36 cellular contexts compared by ENCODE assay signal in the genomic region with DNA sequence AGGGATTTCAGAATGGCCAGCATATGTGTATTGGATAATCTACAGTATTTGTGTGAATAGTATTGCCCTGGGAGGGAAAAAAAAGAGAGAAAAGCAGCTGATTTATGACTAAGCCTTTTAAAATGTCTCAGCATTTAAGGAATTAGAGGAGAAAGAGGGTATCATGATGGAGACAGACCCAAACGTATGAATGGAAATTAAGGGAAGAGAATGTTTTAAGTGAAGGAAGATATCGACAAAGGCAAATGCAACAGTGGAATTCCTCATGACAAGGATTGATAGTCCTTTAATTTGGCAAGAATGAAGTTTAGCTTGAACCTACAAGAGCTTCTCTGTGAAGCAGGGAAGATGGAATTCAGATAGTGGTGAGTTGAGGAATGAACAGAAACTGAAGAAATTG.
"Had no signal": no experiment of that assay in that cellular context is flagged by ENCODE, and none has a peak within 500 bp of the region (broad histone marks: within the 10 kb centered on the region; RNA-seq: fewer than 3 reads in every experiment).

No MANE protein-coding gene starts in this region.

- H3K9me3 Mint-ChIP-seq: T-helper 1 cell treated with Interleukin-12 subunit alpha and Interleukin-12 subunit beta and Interleukin-4 antibody, amounts not matched to agents 30 μg/mL and 1 μg/mL, for 36 hours had no signal

- ATAC-seq: activated CD8-positive, alpha-beta memory T cell treated with anti-CD3 and anti-CD28 coated beads, Interleukin-2, amount 10 ng/mL, durations not matched to agents 7 days and 5 days; activated CD8-positive, alpha-beta T cell treated with anti-CD3 and anti-CD28 coated beads, Interleukin-2, amount 10 ng/mL, durations not matched to agents 7 days and 5 days; activated naive CD8-positive, alpha-beta T cell treated with anti-CD3 and anti-CD28 coated beads, Interleukin-2, amount 50 U/mL, for 24 hours had no signal

- H3K27ac Mint-ChIP-seq: activated B cell treated with CpG ODN at 0.5 μM for 24 hours; activated CD4-positive, alpha-beta memory T cell treated with anti-CD3 and anti-CD28 coated beads, Interleukin-2, amount 10 ng/mL, durations not matched to agents 7 days and 5 days; activated CD4-positive, alpha-beta T cell treated with anti-CD3 and anti-CD28 coated beads, Interleukin-2, amount 10 ng/mL, durations not matched to agents 7 days and 5 days; activated CD8-positive, alpha-beta memory T cell treated with anti-CD3 and anti-CD28 coated beads, Interleukin-2, amount 10 ng/mL, durations not matched to agents 7 days and 5 days; activated CD8-positive, alpha-beta T cell treated with anti-CD3 and anti-CD28 coated beads, Interleukin-2, amount 10 ng/mL, durations not matched to agents 7 days and 5 days; activated naive CD4-positive, alpha-beta T cell treated with anti-CD3 and anti-CD28 coated beads, Interleukin-2, amount 10 ng/mL, durations not matched to agents 7 days and 5 days; activated naive CD4-positive, alpha-beta T cell treated with anti-CD3 and anti-CD28 coated beads, Interleukin-2, amount 50 U/mL, for 24 hours; activated naive CD8-positive, alpha-beta T cell; activated naive CD8-positive, alpha-beta T cell treated with anti-CD3 and anti-CD28 coated beads, Interleukin-2, amount 10 ng/mL, durations not matched to agents 7 days and 5 days; activated naive CD8-positive, alpha-beta T cell treated with anti-CD3 and anti-CD28 coated beads, Interleukin-2, amount 50 U/mL, for 24 hours; activated T-cell treated with anti-CD3 and anti-CD28 coated beads, Interleukin-2, amount 50 U/mL, for 24 hours; activated T-helper 2 cell treated with anti-CD3 and anti-CD28 coated beads, Interferon-gamma antibody, Interleukin-2, Interleukin-4, amounts not matched to agents 10 μg/mL and 5 μg/mL and 100 μg/mL, durations not matched to agents 14 hours and 24 hours and 36 hours; brain; T-helper 1 cell treated with Interleukin-12 subunit alpha and Interleukin-12 subunit beta and Interleukin-4 antibody, amounts not matched to agents 30 μg/mL and 1 μg/mL, for 36 hours; T-helper 2 cell treated with Interferon-gamma antibody and Interleukin-4, amounts not matched to agents 5 μg/mL and 100 μg/mL, for 36 hours had no signal

- H3K4me3 ChIP-seq: ascending aorta, cardiac muscle cell had no signal

- H3K4me1 Mint-ChIP-seq: activated B cell treated with CpG ODN at 0.5 μM for 24 hours; activated CD4-positive, alpha-beta memory T cell treated with anti-CD3 and anti-CD28 coated beads, Interleukin-2, amount 10 ng/mL, durations not matched to agents 7 days and 5 days; activated CD4-positive, alpha-beta T cell treated with anti-CD3 and anti-CD28 coated beads, Interleukin-2, amount 10 ng/mL, durations not matched to agents 7 days and 5 days; activated CD8-positive, alpha-beta memory T cell treated with anti-CD3 and anti-CD28 coated beads, Interleukin-2, amount 10 ng/mL, durations not matched to agents 7 days and 5 days; activated naive CD4-positive, alpha-beta T cell treated with anti-CD3 and anti-CD28 coated beads, Interleukin-2, amount 10 ng/mL, durations not matched to agents 7 days and 5 days; activated naive CD4-positive, alpha-beta T cell treated with anti-CD3 and anti-CD28 coated beads, Interleukin-2, amount 50 U/mL, for 24 hours; activated naive CD8-positive, alpha-beta T cell treated with anti-CD3 and anti-CD28 coated beads, Interleukin-2, amount 10 ng/mL, durations not matched to agents 7 days and 5 days; activated naive CD8-positive, alpha-beta T cell treated with anti-CD3 and anti-CD28 coated beads, Interleukin-2, amount 50 U/mL, for 24 hours; brain; central memory CD8-positive, alpha-beta T cell had no signal

- H3K27me3 ChIP-seq: ascending aorta, cardiac muscle cell had no signal

- FAIRE-seq: bronchial epithelial cell, TTC549 had no signal

- H3K27me3 Mint-ChIP-seq: activated B cell treated with CpG ODN at 0.5 μM for 24 hours; activated CD4-positive, alpha-beta memory T cell treated with anti-CD3 and anti-CD28 coated beads, Interleukin-2, amount 10 ng/mL, durations not matched to agents 7 days and 5 days; activated CD4-positive, alpha-beta T cell treated with anti-CD3 and anti-CD28 coated beads, Interleukin-2, amount 10 ng/mL, durations not matched to agents 7 days and 5 days; activated CD8-positive, alpha-beta memory T cell treated with anti-CD3 and anti-CD28 coated beads, Interleukin-2, amount 10 ng/mL, durations not matched to agents 7 days and 5 days; activated naive CD4-positive, alpha-beta T cell treated with anti-CD3 and anti-CD28 coated beads, Interleukin-2, amount 10 ng/mL, durations not matched to agents 7 days and 5 days; activated naive CD4-positive, alpha-beta T cell treated with anti-CD3 and anti-CD28 coated beads, Interleukin-2, amount 50 U/mL, for 24 hours; activated naive CD8-positive, alpha-beta T cell; activated naive CD8-positive, alpha-beta T cell treated with anti-CD3 and anti-CD28 coated beads, Interleukin-2, amount 10 ng/mL, durations not matched to agents 7 days and 5 days; activated naive CD8-positive, alpha-beta T cell treated with anti-CD3 and anti-CD28 coated beads, Interleukin-2, amount 50 U/mL, for 24 hours; activated T-cell treated with anti-CD3 and anti-CD28 coated beads, Interleukin-2, amount 50 U/mL, for 24 hours; brain; central memory CD8-positive, alpha-beta T cell had no signal

- H3K27ac ChIP-seq: ascending aorta, cardiac muscle cell, VCaP had no signal

- H3K36me3 ChIP-seq: ascending aorta, cardiac muscle cell had no signal

- H3K4me1 ChIP-seq: ascending aorta had no signal

- H3K36me3 Mint-ChIP-seq: activated CD8-positive, alpha-beta memory T cell treated with anti-CD3 and anti-CD28 coated beads, Interleukin-2, amount 10 ng/mL, durations not matched to agents 7 days and 5 days; activated naive CD4-positive, alpha-beta T cell treated with anti-CD3 and anti-CD28 coated beads, Interleukin-2, amount 10 ng/mL, durations not matched to agents 7 days and 5 days; activated naive CD4-positive, alpha-beta T cell treated with anti-CD3 and anti-CD28 coated beads, Interleukin-2, amount 50 U/mL, for 24 hours; activated naive CD8-positive, alpha-beta T cell; activated naive CD8-positive, alpha-beta T cell treated with anti-CD3 and anti-CD28 coated beads, Interleukin-2, amount 10 ng/mL, durations not matched to agents 7 days and 5 days had no signal

- H3K9me3 ChIP-seq: ascending aorta had no signal

- H3K4me3 Mint-ChIP-seq: activated B cell treated with CpG ODN at 0.5 μM for 24 hours; activated CD4-positive, alpha-beta memory T cell treated with anti-CD3 and anti-CD28 coated beads, Interleukin-2, amount 10 ng/mL, durations not matched to agents 7 days and 5 days; activated CD4-positive, alpha-beta T cell treated with anti-CD3 and anti-CD28 coated beads, Interleukin-2, amount 10 ng/mL, durations not matched to agents 7 days and 5 days; activated CD8-positive, alpha-beta memory T cell treated with anti-CD3 and anti-CD28 coated beads, Interleukin-2, amount 10 ng/mL, durations not matched to agents 7 days and 5 days; activated CD8-positive, alpha-beta T cell treated with anti-CD3 and anti-CD28 coated beads, Interleukin-2, amount 10 ng/mL, durations not matched to agents 7 days and 5 days; activated naive CD4-positive, alpha-beta T cell treated with anti-CD3 and anti-CD28 coated beads, Interleukin-2, amount 10 ng/mL, durations not matched to agents 7 days and 5 days; activated naive CD4-positive, alpha-beta T cell treated with anti-CD3 and anti-CD28 coated beads, Interleukin-2, amount 50 U/mL, for 24 hours; activated naive CD8-positive, alpha-beta T cell; activated naive CD8-positive, alpha-beta T cell treated with anti-CD3 and anti-CD28 coated beads, Interleukin-2, amount 10 ng/mL, durations not matched to agents 7 days and 5 days; activated naive CD8-positive, alpha-beta T cell treated with anti-CD3 and anti-CD28 coated beads, Interleukin-2, amount 50 U/mL, for 24 hours; activated T-cell treated with anti-CD3 and anti-CD28 coated beads, Interleukin-2, amount 50 U/mL, for 24 hours; brain; central memory CD8-positive, alpha-beta T cell; T-helper 1 cell treated with Interleukin-12 subunit alpha and Interleukin-12 subunit beta and Interleukin-4 antibody, amounts not matched to agents 30 μg/mL and 1 μg/mL, for 36 hours; T-helper 2 cell treated with Interferon-gamma antibody and Interleukin-4, amounts not matched to agents 5 μg/mL and 100 μg/mL, for 36 hours had no signal

- DNase-seq: activated B cell treated with CpG ODN at 0.5 μM for 24 hours; activated CD4-positive, alpha-beta memory T cell treated with anti-CD3 and anti-CD28 coated beads, Interleukin-2, amount 10 ng/mL, durations not matched to agents 7 days and 5 days; activated CD4-positive, alpha-beta T cell treated with anti-CD3 and anti-CD28 coated beads for 4 hours; activated CD4-positive, alpha-beta T cell treated with anti-CD3 and anti-CD28 coated beads, Interleukin-2, amount 10 ng/mL, durations not matched to agents 7 days and 5 days; activated CD4-positive, alpha-beta T cell treated with anti-CD3 and anti-CD28 coated beads, Interleukin-2, amount 50 U/mL, for 48 hours; activated CD4-positive, CD25-positive, alpha-beta regulatory T cell treated with anti-CD3 and anti-CD28 coated beads, Interleukin-2, amount 50 U/mL, for 72 hours; activated CD8-positive, alpha-beta memory T cell treated with anti-CD3 and anti-CD28 coated beads for 24 hours; activated CD8-positive, alpha-beta memory T cell treated with anti-CD3 and anti-CD28 coated beads, Interleukin-2, amount 10 ng/mL, durations not matched to agents 7 days and 5 days; activated CD8-positive, alpha-beta memory T cell treated with anti-CD3 and anti-CD28 coated beads, Interleukin-2, amount 50 U/mL, for 48 hours; activated CD8-positive, alpha-beta T cell treated with anti-CD3 and anti-CD28 coated beads, Interleukin-2, amount 10 ng/mL, durations not matched to agents 7 days and 5 days; activated effector memory CD4-positive, alpha-beta T cell treated with Interleukin-2 at 50 U/mL for 16 hours; activated gamma-delta T cell; activated naive CD4-positive, alpha-beta T cell treated with anti-CD3 and anti-CD28 coated beads, Interleukin-2, amount 10 ng/mL, durations not matched to agents 7 days and 5 days; activated naive CD4-positive, alpha-beta T cell treated with Interleukin-2 at 50 U/mL for 16 hours; activated naive CD8-positive, alpha-beta T cell treated with anti-CD3 and anti-CD28 coated beads, Interleukin-2, amount 10 ng/mL, durations not matched to agents 7 days and 5 days; activated naive CD8-positive, alpha-beta T cell treated with anti-CD3 and anti-CD28 coated beads, Interleukin-2, amount 50 U/mL, for 24 hours; activated T-cell treated with anti-CD3 and anti-CD28 coated beads, Interleukin-2, amount 50 U/mL, for 24 hours; activated T-cell treated with anti-CD3 and anti-CD28 coated beads, Interleukin-2, amount 50 U/mL, for 48 hours; amygdala; anterior cingulate cortex; caudate nucleus; cerebellar nuclear complex; T-helper 2 cell; T-helper 9 cell had no signal
